In genomic region chr22:44229809-44230208, GRCh38 we compare ENCODE assay signal across 8 cellular contexts. TPM values are rescaled to one million over a fixed set of nuclear protein-coding genes. Genes with fewer than 3 reads are reported as not detected.
"Had no signal": no experiment of that assay in that cellular context is flagged by ENCODE, and none has a peak within 500 bp of the region (broad histone marks: within the 10 kb centered on the region; RNA-seq: fewer than 3 reads in every experiment).

No MANE protein-coding gene starts in this region.

- H3K4me3 ChIP-seq: GM23338, HAP-1 had no signal

- DNase-seq: H7, HFFc6, KBM-7 had no signal

- FAIRE-seq: HepG2 had no signal

- H2AFZ ChIP-seq: GM23338 had no signal

- H3K4me1 ChIP-seq: HAP-1 had no signal

- ATAC-seq: GM23338, HCT116, HepG2 had no signal

- H3K36me3 ChIP-seq: HAP-1 had no signal

- H3K9me3 ChIP-seq: HAP-1 had no signal

- H3K27ac ChIP-seq: HL-60 had no signal

- H3K4me2 ChIP-seq: GM23338 had no signal

RNA-seq across cellular contexts. Expression of gene PARVG, which starts 49.1 kb away (rescaled TPM):
- total RNA-seq: HepG2, HFFc6 had no signal
- polyA plus RNA-seq: HepG2 had no signal
